9 cellular contexts compared by ENCODE assay signal in the genomic region with DNA sequence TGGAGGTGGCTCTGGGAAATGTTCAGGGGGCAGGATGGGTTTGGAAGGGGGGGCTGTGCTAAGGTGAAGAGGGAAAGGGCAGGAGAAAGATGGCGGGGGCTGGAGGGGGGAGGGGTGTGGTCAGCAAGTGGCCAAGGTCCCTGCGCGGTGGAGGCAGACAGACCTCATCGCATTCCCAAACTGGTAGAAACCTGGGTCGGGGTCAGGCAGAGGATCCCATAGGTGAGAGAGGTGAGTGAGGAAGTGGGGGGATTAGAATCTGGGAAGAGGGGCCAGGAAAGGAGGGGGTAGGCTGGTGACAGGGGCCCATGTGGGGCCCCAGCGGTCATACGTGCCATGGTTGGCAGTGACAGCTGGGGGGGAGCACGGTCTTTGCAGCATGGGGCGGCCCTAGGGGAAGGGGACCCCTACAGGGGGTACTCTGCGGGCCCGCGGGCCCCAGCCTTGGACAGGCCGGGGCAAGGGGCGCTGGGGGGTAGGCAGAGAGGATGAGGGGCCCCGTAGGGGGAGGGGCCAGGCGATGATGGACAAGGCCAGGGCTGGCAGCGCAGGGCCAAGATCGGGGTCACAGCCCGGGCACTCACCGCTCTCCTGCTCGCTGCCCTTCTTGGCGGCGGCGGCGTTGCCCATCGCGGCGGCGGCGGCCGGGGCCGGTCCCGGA. TPM values are rescaled to one million over a fixed set of nuclear protein-coding genes. Genes with fewer than 3 reads are reported as not detected.
A peak's percentile ranks its signal among the peaks of the same experiment; 100 is the strongest.
DNase-seq lines count a peak whose midpoint lies in the region; ATAC-seq, FAIRE-seq and TF ChIP-seq lines count a peak whose summit lies in the region.
"Had no signal": no experiment of that assay in that cellular context is flagged by ENCODE, and none has a peak within 500 bp of the region (broad histone marks: within the 10 kb centered on the region; RNA-seq: fewer than 3 reads in every experiment).

No MANE protein-coding gene starts in this region.

- H3K9me2 ChIP-seq in SK-N-SH = no peaks in the 10 kb centered on the region
- no peaks in the 10 kb centered on the region for H3K9me2 ChIP-seq in Karpas-422 (replicated peaks; ENCODE audit: insufficient read depth, low read length)

- H3K4me3 ChIP-seq in SK-N-SH (ENCODE audit: low read depth in 2 of 2, low read length in 1 of 2) (peak overlapping the region; percentile 79 to 80), Karpas-422 (ENCODE audit: low read length) (peak overlapping the region; percentile 96), K562 (peak overlapping the region; percentile 90)

- POLR2A ChIA-PET in SK-N-SH (lab: Yijun Ruan, JAX) = interaction anchor here (2.4 kb wide), 1 partner anchor 19 kb away, joined by 13 read pairs; a partner anchor contains a TSS
- POLR2A ChIA-PET in K562 (lab: Yijun Ruan, JAX) = interaction anchor here (0.5 to 2.0 kb wide), 6 partner anchors 19 to 293 kb away, joined by 3 to 9 read pairs (median 3); a partner anchor contains a TSS

- H3K36me3 ChIP-seq in SK-N-SH (replicated peaks in 1 of 2; ENCODE audit: control insufficient read depth in 1 of 2, insufficient read depth in 2 of 2, low read length in 1 of 2) (no peaks in the 10 kb centered on the region), Karpas-422 (ENCODE audit: insufficient read depth, low read length) (no peaks in the 10 kb centered on the region; the same call in 1 of the 2 replicates), K562 (ENCODE audit: control insufficient read depth, insufficient read depth, low read length) (peaks cover 18% of the 10 kb centered on the region; the same call in 2 of the 3 replicates)

- in situ Hi-C loops in K562 (cut with MboI) = no loop called here

- H3K9me3 ChIP-seq in SK-N-SH (no peaks in the 10 kb centered on the region), Karpas-422 (ENCODE audit: low read length) (no peaks in the 10 kb centered on the region), K562 (replicated peaks; ENCODE audit: control insufficient read depth, insufficient read depth, low read depth, low read length) (no peaks in the 10 kb centered on the region)

- peak; percentile 47 for DNase-seq in SK-N-SH
- peak; percentile 52 for DNase-seq in Karpas-422
- DNase-seq in K562 (ENCODE audit: extremely low read depth in 1 of 4, low spot score in 3 of 4) = peak in 3 of 4 experiments; percentile 41 to 66 (median 61)
- peak; percentile 48 to 55 for DNase-seq in left colon
- DNase-seq in substantia nigra (lab: John Stamatoyannopoulos, UW) = peak in 16 of 49 donors; percentile 25 to 88 (median 44)
- no peak for DNase-seq in NCI-H1105 (lab: John Stamatoyannopoulos, UW)
- no peak for DNase-seq in KG1 (lab: John Stamatoyannopoulos, UW)

- H3F3A ChIP-seq in SK-N-SH (replicated peaks; ENCODE audit: insufficient read depth) = peaks cover 15% of the 10 kb centered on the region

- BruUV-seq in K562 (replicated peaks; lab: Mats Ljungman, UMichigan) = no TSS peak

- H3K4me1 ChIP-seq in SK-N-SH (ENCODE audit: control insufficient read depth in 1 of 2, insufficient read depth in 2 of 2, low read depth in 1 of 2, low read length in 1 of 2) (peaks cover 15 to 36% of the 10 kb centered on the region in 2 experiments), Karpas-422 (ENCODE audit: low read length) (peaks cover 40% of the 10 kb centered on the region), K562 (replicated peaks in 1 of 2; ENCODE audit: control insufficient read depth in 2 of 2, insufficient read depth in 2 of 2, low read length in 2 of 2) (peaks cover 47 to 64% of the 10 kb centered on the region in 2 experiments; a peak in 4 of 5 replicates)

- no peak for TF ChIP-seq EP300 in SK-N-SH (IDR thresholded peaks at IDR 0.05; ENCODE audit: borderline replicate concordance in 1 of 2, low read depth in 1 of 2, low read length in 1 of 2)
- no peak for TF ChIP-seq EP300 in K562 (IDR thresholded peaks at IDR 0.05; ENCODE audit: low read length)

- H3K9ac ChIP-seq in SK-N-SH (peak overlapping the region; percentile 69), Karpas-422 (ENCODE audit: low read length) (peak overlapping the region; percentile 89), K562 (ENCODE audit: insufficient read depth in 1 of 2, low read depth in 2 of 2, low read length in 2 of 2) (peak overlapping the region; percentile 52 to 92)

- H3K27ac ChIP-seq in SK-N-SH (ENCODE audit: low read depth in 2 of 2, low read length in 1 of 2) (peak overlapping the region in 1 of 2 experiments; percentile 51; a peak in 1 of 4 replicates), Karpas-422 (ENCODE audit: low read length) (no peak overlapping the region), K562 (ENCODE audit: extremely low read depth, low read depth, low read length) (peak overlapping the region; percentile 55; the same call in 2 of the 3 replicates), substantia nigra (ENCODE audit: low read depth, low read length, poor library complexity, severe bottlenecking) (peak overlapping the region; percentile 52)

- ATAC-seq in SK-N-SH treated with all-trans-retinoic acid at 6 μM for 48 hours = no peak
- ATAC-seq in K562 = no peak
- no peak for ATAC-seq in left colon

- H3K9me1 ChIP-seq in K562 (ENCODE audit: control insufficient read depth, insufficient read depth, low read length) = peaks cover 4% of the 10 kb centered on the region

- H2AFZ ChIP-seq in SK-N-SH (ENCODE audit: low read depth) (no peak overlapping the region), Karpas-422 (ENCODE audit: low read length) (no peak overlapping the region), K562 (ENCODE audit: low read depth, low read length) (peak overlapping the region; percentile 71)

- CTCF ChIA-PET in SK-N-SH (lab: Yijun Ruan, JAX) = interaction anchor here (2.2 to 3.7 kb wide), 3 partner anchors 19 to 231 kb away, joined by 9 to 22 read pairs (median 18); a partner anchor contains a TSS
- CTCF ChIA-PET in K562 (lab: Yijun Ruan, JAX; ENCODE audit: low intra/inter-chr PET ratio) = no interaction called here

- no peak for TF ChIP-seq CTCF in SK-N-SH (IDR thresholded peaks at IDR 0.05)
- no peak for TF ChIP-seq CTCF in K562 (IDR thresholded peaks at IDR 0.05 in 2 of 3, conservative IDR thresholded peaks at IDR 0.05 in 1 of 3; ENCODE audit: insufficient read depth in 2 of 3, low read depth in 1 of 3, low read length in 3 of 3)

- intact Hi-C loops in K562 (cut with micrococcal nuclease) (no loop called here), left colon (cut with DNase I, micrococcal nuclease) (no loop called here)

- no peak for TF ChIP-seq POLR2A in K562 (conservative IDR thresholded peaks at IDR 0.05)

- H3K4me2 ChIP-seq in SK-N-SH (peak overlapping the region; percentile 98), Karpas-422 (ENCODE audit: low read depth, low read length, poor library complexity, severe bottlenecking) (peak overlapping the region; percentile 96), K562 (ENCODE audit: insufficient read depth, low read length) (peak overlapping the region; percentile 95)

- 5% methylated on average over 13 of the region's 33 CpGs for WGBS in SK-N-SH (ENCODE audit: low lambda C conversion rate)
- WGBS in K562 (ENCODE audit: insufficient coverage, low coverage, missing lambda C conversion rate) = 5% methylated on average over 8 of the region's 33 CpGs

- FAIRE-seq in K562 (lab: Jason Lieb, UNC) = no peak

- H3K27me3 ChIP-seq in SK-N-SH (ENCODE audit: insufficient read depth) (no peaks in the 10 kb centered on the region), Karpas-422 (ENCODE audit: low read length) (no peaks in the 10 kb centered on the region), K562 (ENCODE audit: control insufficient read depth in 2 of 2, insufficient read depth in 2 of 2, low read length in 2 of 2) (no peaks in the 10 kb centered on the region)

- TF ChIP-seq RAD21 in SK-N-SH (IDR thresholded peaks at IDR 0.05; ENCODE audit: low read length) (no peak), K562 (CRISPR knock-in tag; conservative IDR thresholded peaks at IDR 0.05 in 1 of 2, IDR thresholded peaks at IDR 0.05 in 1 of 2) (no peak)

- H4K20me1 ChIP-seq in SK-N-SH (ENCODE audit: insufficient read depth) (no peaks in the 10 kb centered on the region), Karpas-422 (ENCODE audit: insufficient read depth, low read depth, low read length) (0 out of 2 replicates have a peak, but pooled peaks cover 4% of the 10 kb centered on the region), K562 (replicated peaks; ENCODE audit: control insufficient read depth, insufficient read depth, low read length) (no peaks in the 10 kb centered on the region)

- H3K79me2 ChIP-seq in SK-N-SH (ENCODE audit: insufficient read depth) = peaks cover 38% of the 10 kb centered on the region
- peaks cover 40% of the 10 kb centered on the region for H3K79me2 ChIP-seq in Karpas-422 (ENCODE audit: low read length)
- peaks cover 24% of the 10 kb centered on the region for H3K79me2 ChIP-seq in K562 (ENCODE audit: control insufficient read depth, insufficient read depth, low read length)

RNA-seq across cellular contexts. Expression of a gene that starts 0.5 kb away (rescaled TPM):
- polyA plus RNA-seq in SK-N-SH (2012; rRNA removed) (17.2 and 48.4 TPM in 2 replicates), K562 (2011; rRNA removed) (19.9 and 22.9 TPM in 2 replicates), K562 (2014; fragmentation: Illumina TruSeq; extraction: Trizol) (50.6 and 59.4 TPM in 2 replicates), K562 (2014; fragmentation: Nextera tagmentation; extraction: Ambion mirVana) (1 to 10 TPM; 1.2 to 1.7 TPM), K562 (2014; rRNA removed) (37.6 and 39.7 TPM in 2 replicates)
- polyA plus RNA-seq in SK-N-SH (2012; cell fraction: cytosol; rRNA removed) = 33.8 and 53.4 TPM in 2 replicates
- polyA plus RNA-seq in SK-N-SH (2012; cell fraction: nucleus; rRNA removed) = 32.5 and 44.9 TPM in 2 replicates
- 24.0 and 26.5 TPM in 2 replicates for total RNA-seq in Karpas-422 (2014; rRNA removed; shearing (Covaris generic); ENCODE audit: low replicate concordance)
- total RNA-seq in K562 (2011; cell fraction: chromatin; rRNA removed; ENCODE audit: low replicate concordance) = 26.1 and 58.3 TPM in 2 replicates
- 30.5 and 42.7 TPM in 2 replicates for total RNA-seq in K562 (2011; cell fraction: nucleolus; rRNA removed)
- total RNA-seq in K562 (2011; cell fraction: nucleoplasm; rRNA removed) = 28.7 and 35.1 TPM in 2 replicates
- total RNA-seq in K562 (2014; rRNA removed) (8.4 and 12.7 TPM in 2 replicates), K562 (2014; rRNA removed; fragmentation: Illumina TruSeq; extraction: Trizol) (10.6 and 13.0 TPM in 2 replicates), K562 (2015; rRNA removed; fragmentation: Illumina TruSeq; extraction: Trizol) (11.9 and 12.2 TPM in 2 replicates), K562 (2021) (57.8 and 63.1 TPM in 2 replicates), left colon (10 to 100 TPM; 78.8 to 80.1 TPM)
- 18.1 and 22.9 TPM in 2 replicates for polyA plus RNA-seq in K562 (2011; cell fraction: cytosol; rRNA removed)
- 9.4 and 10.8 TPM in 2 replicates for polyA plus RNA-seq in K562 (2011; cell fraction: nucleus; rRNA removed)
- polyA plus RNA-seq in K562 (2012) = 53.1 and 56.7 TPM in 2 replicates
- 16.0 and 20.3 TPM in 2 replicates for polyA minus RNA-seq in K562 (2011; rRNA and poly(A)+ RNA removed)
- 18.1 and 18.7 TPM in 2 replicates for polyA minus RNA-seq in K562 (2011; cell fraction: cytosol; rRNA and poly(A)+ RNA removed)
- polyA minus RNA-seq in K562 (2011; cell fraction: nucleus; rRNA and poly(A)+ RNA removed) = 7.5 and 8.3 TPM in 2 replicates

RNA-seq across cellular contexts. Expression of a gene that starts 19.3 kb away (rescaled TPM):
- 17.8 and 19.0 TPM in 2 replicates for polyA plus RNA-seq in SK-N-SH (2012; rRNA removed)
- polyA plus RNA-seq in SK-N-SH (2012; cell fraction: cytosol; rRNA removed) = 12.3 and 20.2 TPM in 2 replicates
- 9.1 and 10.0 TPM in 2 replicates for polyA plus RNA-seq in SK-N-SH (2012; cell fraction: nucleus; rRNA removed)
- 27.1 and 34.9 TPM in 2 replicates for total RNA-seq in Karpas-422 (2014; rRNA removed; shearing (Covaris generic); ENCODE audit: low replicate concordance)
- total RNA-seq in K562 (2011; cell fraction: chromatin; rRNA removed; ENCODE audit: low replicate concordance) = 7.9 and 16.6 TPM in 2 replicates
- total RNA-seq in K562 (2011; cell fraction: nucleolus; rRNA removed) = 18.7 and 23.9 TPM in 2 replicates
- 14.1 and 22.4 TPM in 2 replicates for total RNA-seq in K562 (2011; cell fraction: nucleoplasm; rRNA removed)
- total RNA-seq in K562 (2014; rRNA removed) = 54.8 and 85.6 TPM in 2 replicates
- total RNA-seq in K562 (2014; rRNA removed; fragmentation: Illumina TruSeq; extraction: Trizol) = 29.4 and 30.7 TPM in 2 replicates
- total RNA-seq in K562 (2015; rRNA removed; fragmentation: Illumina TruSeq; extraction: Trizol) = 38.0 and 39.3 TPM in 2 replicates
- total RNA-seq in K562 (2021) = 59.6 and 66.6 TPM in 2 replicates
- 43.1 and 69.4 TPM in 2 replicates for polyA plus RNA-seq in K562 (2011; rRNA removed)
- polyA plus RNA-seq in K562 (2011; cell fraction: cytosol; rRNA removed) = 75.6 and 117 TPM in 2 replicates
- 22.8 and 25.8 TPM in 2 replicates for polyA plus RNA-seq in K562 (2011; cell fraction: nucleus; rRNA removed)
- 72.6 and 87.5 TPM in 2 replicates for polyA plus RNA-seq in K562 (2012)
- 59.5 and 60.9 TPM in 2 replicates for polyA plus RNA-seq in K562 (2014; fragmentation: Illumina TruSeq; extraction: Trizol)
- 1 to 10 TPM; 6.0 to 8.0 TPM for polyA plus RNA-seq in K562 (2014; fragmentation: Nextera tagmentation; extraction: Ambion mirVana)
- 52.7 and 53.3 TPM in 2 replicates for polyA plus RNA-seq in K562 (2014; rRNA removed)
- polyA minus RNA-seq in K562 (2011; rRNA and poly(A)+ RNA removed) = 19.4 and 39.5 TPM in 2 replicates
- polyA minus RNA-seq in K562 (2011; cell fraction: cytosol; rRNA and poly(A)+ RNA removed) = 43.6 and 47.1 TPM in 2 replicates
- 11.0 and 13.6 TPM in 2 replicates for polyA minus RNA-seq in K562 (2011; cell fraction: nucleus; rRNA and poly(A)+ RNA removed)
- total RNA-seq in left colon = 10 to 100 TPM in 1 of 2 donors, 1 to 10 TPM in 1; 6.5 to 12.5 TPM

RNA-seq across cellular contexts. Expression of a gene that starts 26.5 kb away (rescaled TPM):
- polyA plus RNA-seq in SK-N-SH (2012; rRNA removed) = 11.7 and 19.0 TPM in 2 replicates
- polyA plus RNA-seq in SK-N-SH (2012; cell fraction: cytosol; rRNA removed) = 12.1 and 16.7 TPM in 2 replicates
- polyA plus RNA-seq in SK-N-SH (2012; cell fraction: nucleus; rRNA removed) = 24.4 and 35.4 TPM in 2 replicates
- 31.8 and 81.5 TPM in 2 replicates for total RNA-seq in Karpas-422 (2014; rRNA removed; shearing (Covaris generic); ENCODE audit: low replicate concordance)
- total RNA-seq in K562 (2011; cell fraction: chromatin; rRNA removed; ENCODE audit: low replicate concordance) = 9.8 and 27.6 TPM in 2 replicates
- total RNA-seq in K562 (2011; cell fraction: nucleolus; rRNA removed) = 23.5 and 24.9 TPM in 2 replicates
- 12.7 and 15.1 TPM in 2 replicates for total RNA-seq in K562 (2011; cell fraction: nucleoplasm; rRNA removed)
- total RNA-seq in K562 (2014; rRNA removed) = 65.4 and 71.9 TPM in 2 replicates
- total RNA-seq in K562 (2014; rRNA removed; fragmentation: Illumina TruSeq; extraction: Trizol) = 15.4 and 16.0 TPM in 2 replicates
- 43.5 and 51.7 TPM in 2 replicates for total RNA-seq in K562 (2015; rRNA removed; fragmentation: Illumina TruSeq; extraction: Trizol)
- 85.9 and 96.0 TPM in 2 replicates for total RNA-seq in K562 (2021)
- polyA plus RNA-seq in K562 (2011; rRNA removed) = 14.3 and 14.8 TPM in 2 replicates
- polyA plus RNA-seq in K562 (2011; cell fraction: cytosol; rRNA removed) = 15.9 and 30.2 TPM in 2 replicates
- 34.7 and 64.0 TPM in 2 replicates for polyA plus RNA-seq in K562 (2011; cell fraction: nucleus; rRNA removed)
- polyA plus RNA-seq in K562 (2012) = 39.1 and 39.7 TPM in 2 replicates
- polyA plus RNA-seq in K562 (2014; fragmentation: Illumina TruSeq; extraction: Trizol) = 45.7 and 48.9 TPM in 2 replicates
- 1 to 10 TPM; 2.9 to 3.1 TPM for polyA plus RNA-seq in K562 (2014; fragmentation: Nextera tagmentation; extraction: Ambion mirVana)
- polyA plus RNA-seq in K562 (2014; rRNA removed) = 44.5 and 47.8 TPM in 2 replicates
- 4.1 and 7.6 TPM in 2 replicates for polyA minus RNA-seq in K562 (2011; rRNA and poly(A)+ RNA removed)
- polyA minus RNA-seq in K562 (2011; cell fraction: cytosol; rRNA and poly(A)+ RNA removed) = 22.9 and 32.7 TPM in 2 replicates
- polyA minus RNA-seq in K562 (2011; cell fraction: nucleus; rRNA and poly(A)+ RNA removed) = 4.8 and 5.0 TPM in 2 replicates
- 10 to 100 TPM; 45.8 to 51.5 TPM for total RNA-seq in left colon

RNA-seq across cellular contexts. Expression of a gene that starts 31.5 kb away (rescaled TPM):
- polyA plus RNA-seq in SK-N-SH (2012; rRNA removed) = not detected in 2 replicates
- not detected in 2 replicates for polyA plus RNA-seq in SK-N-SH (2012; cell fraction: cytosol; rRNA removed)
- not detected in 2 replicates for polyA plus RNA-seq in SK-N-SH (2012; cell fraction: nucleus; rRNA removed)
- total RNA-seq in Karpas-422 (2014; rRNA removed; shearing (Covaris generic); ENCODE audit: low replicate concordance) = 0.37 and 2.8 TPM in 2 replicates
- total RNA-seq in K562 (2011; cell fraction: chromatin; rRNA removed; ENCODE audit: low replicate concordance) = 0.83 and 2.1 TPM in 2 replicates
- 3.7 and 4.5 TPM in 2 replicates for total RNA-seq in K562 (2011; cell fraction: nucleolus; rRNA removed)
- total RNA-seq in K562 (2011; cell fraction: nucleoplasm; rRNA removed) = 1.8 and 2.1 TPM in 2 replicates
- 0.45 and 1.5 TPM in 2 replicates for total RNA-seq in K562 (2014; rRNA removed)
- 0.35 TPM in 1 of 2 replicates, not detected in the other for total RNA-seq in K562 (2014; rRNA removed; fragmentation: Illumina TruSeq; extraction: Trizol)
- total RNA-seq in K562 (2015; rRNA removed; fragmentation: Illumina TruSeq; extraction: Trizol) = 0.29 and 0.53 TPM in 2 replicates
- total RNA-seq in K562 (2021) = 1.1 and 2.1 TPM in 2 replicates
- polyA plus RNA-seq in K562 (2011; rRNA removed) = 0.39 and 0.56 TPM in 2 replicates
- polyA plus RNA-seq in K562 (2011; cell fraction: cytosol; rRNA removed) = 0.46 and 0.97 TPM in 2 replicates
- 1.2 and 3.8 TPM in 2 replicates for polyA plus RNA-seq in K562 (2011; cell fraction: nucleus; rRNA removed)
- 0.62 and 0.68 TPM in 2 replicates for polyA plus RNA-seq in K562 (2012)
- polyA plus RNA-seq in K562 (2014; fragmentation: Illumina TruSeq; extraction: Trizol) = 0.28 and 0.39 TPM in 2 replicates
- not detected for polyA plus RNA-seq in K562 (2014; fragmentation: Nextera tagmentation; extraction: Ambion mirVana)
- polyA plus RNA-seq in K562 (2014; rRNA removed) = 1.8 TPM in 1 of 2 replicates, not detected in the other
- 0.14 TPM in 1 of 2 replicates, not detected in the other for polyA minus RNA-seq in K562 (2011; rRNA and poly(A)+ RNA removed)
- polyA minus RNA-seq in K562 (2011; cell fraction: cytosol; rRNA and poly(A)+ RNA removed) = not detected in 2 replicates
- polyA minus RNA-seq in K562 (2011; cell fraction: nucleus; rRNA and poly(A)+ RNA removed) = 1.5 and 3.0 TPM in 2 replicates
- total RNA-seq in left colon = under 1 TPM in 1 of 2 donors, not detected in 1; 0.42 TPM
- polyA plus RNA-seq: adipose tissue had no signal

RNA-seq across cellular contexts. Expression of a gene that starts 44.5 kb away (rescaled TPM):
- polyA plus RNA-seq in SK-N-SH (2012; rRNA removed) (1.6 and 2.6 TPM in 2 replicates), K562 (2011; rRNA removed) (1.2 and 2.1 TPM in 2 replicates), K562 (2014; fragmentation: Illumina TruSeq; extraction: Trizol) (2.6 and 3.2 TPM in 2 replicates), K562 (2014; fragmentation: Nextera tagmentation; extraction: Ambion mirVana) (under 1 TPM; 0.25 to 0.37 TPM), K562 (2014; rRNA removed) (5.4 and 5.6 TPM in 2 replicates)
- 2.0 and 2.2 TPM in 2 replicates for polyA plus RNA-seq in SK-N-SH (2012; cell fraction: cytosol; rRNA removed)
- polyA plus RNA-seq in SK-N-SH (2012; cell fraction: nucleus; rRNA removed) = 2.5 and 5.0 TPM in 2 replicates
- 0.71 and 4.2 TPM in 2 replicates for total RNA-seq in Karpas-422 (2014; rRNA removed; shearing (Covaris generic); ENCODE audit: low replicate concordance)
- total RNA-seq in K562 (2011; cell fraction: chromatin; rRNA removed; ENCODE audit: low replicate concordance) = 1.7 and 5.3 TPM in 2 replicates
- 5.5 and 5.7 TPM in 2 replicates for total RNA-seq in K562 (2011; cell fraction: nucleolus; rRNA removed)
- 4.1 and 5.0 TPM in 2 replicates for total RNA-seq in K562 (2011; cell fraction: nucleoplasm; rRNA removed)
- total RNA-seq in K562 (2014; rRNA removed) (3.1 and 3.9 TPM in 2 replicates), K562 (2014; rRNA removed; fragmentation: Illumina TruSeq; extraction: Trizol) (0.69 and 0.73 TPM in 2 replicates), K562 (2015; rRNA removed; fragmentation: Illumina TruSeq; extraction: Trizol) (1.6 and 1.9 TPM in 2 replicates), K562 (2021) (1.9 and 2.9 TPM in 2 replicates), left colon (10 to 100 TPM; 32.9 to 40.3 TPM)
- 2.1 and 3.0 TPM in 2 replicates for polyA plus RNA-seq in K562 (2011; cell fraction: cytosol; rRNA removed)
- 8.6 and 12.9 TPM in 2 replicates for polyA plus RNA-seq in K562 (2011; cell fraction: nucleus; rRNA removed)
- 3.6 and 4.2 TPM in 2 replicates for polyA plus RNA-seq in K562 (2012)
- not detected in 2 replicates for polyA minus RNA-seq in K562 (2011; rRNA and poly(A)+ RNA removed)
- polyA minus RNA-seq in K562 (2011; cell fraction: cytosol; rRNA and poly(A)+ RNA removed) = 0.91 TPM in 1 of 2 replicates, not detected in the other
- polyA minus RNA-seq in K562 (2011; cell fraction: nucleus; rRNA and poly(A)+ RNA removed) = 1.8 and 1.9 TPM in 2 replicates

Comparison
In these comparisons a context has a peak if more than half of its experiments do, and no peak if none do; other contexts are left out.
1. DNase-seq: peak in SK-N-SH (single experiment), Karpas-422 (single experiment), K562 (3 of 4) and left colon (2 of 2); none in NCI-H1105 (single experiment) and KG1 (single experiment).
2. Peak in every context shown above with its lines, with median percentiles within 50 percentile points of each other: H3K4me2 ChIP-seq, H3K4me3 ChIP-seq and H3K9ac ChIP-seq.